Comparison of ENCODE assay signal across 8 cellular contexts in the genomic region with DNA sequence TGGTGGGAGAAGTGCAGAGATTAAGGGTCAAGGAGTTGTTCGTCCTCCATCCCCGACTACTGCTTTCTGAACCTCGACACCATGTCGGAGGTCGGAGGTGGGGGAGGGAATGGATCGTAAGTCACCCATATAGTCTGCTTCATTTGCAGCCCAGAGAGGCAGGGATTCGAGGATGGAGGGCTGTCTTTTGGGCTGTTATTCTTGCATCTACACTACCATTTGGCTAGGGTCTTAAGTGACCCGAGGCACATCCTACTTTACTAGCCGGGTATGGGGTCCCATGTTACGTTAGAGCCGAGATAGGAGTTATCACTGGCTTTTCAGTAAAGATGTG. TPM values are rescaled to one million over a fixed set of nuclear protein-coding genes. Genes with fewer than 3 reads are reported as not detected.
DNase-seq lines count a peak whose midpoint lies in the region; ATAC-seq lines count a peak whose summit lies in the region.

No MANE protein-coding gene starts in this region.

- no peaks in the 10 kb centered on the region for H3K9me3 ChIP-seq in mucosa of stomach (ENCODE audit: control insufficient read depth, low read length)

- H3K36me3 ChIP-seq in ACC112 (ENCODE audit: insufficient read depth, low read length) = peaks cover 9% of the 10 kb centered on the region; the same call in 1 of the 2 replicates
- peaks cover 4% of the 10 kb centered on the region for H3K36me3 ChIP-seq in mucosa of stomach (ENCODE audit: control insufficient read depth, insufficient read depth, low read length)

- DNase-seq in HT-29 (ENCODE audit: low spot score) (peak; percentile 29), caudate nucleus (lab: John Stamatoyannopoulos, UW) (peak in 1 of 61 donors; percentile 44), NCI-H1417 treated with DMSO at 0.1 percent for 48 hours (lab: John Stamatoyannopoulos, UW) (no peak)
- no peak for DNase-seq in central memory CD4-positive, alpha-beta T cell

- no peak for ATAC-seq in HG03175 (IDR thresholded peaks at IDR 0.05; ENCODE audit: unreplicated experiment)
- no peak for ATAC-seq in GM19463 (IDR thresholded peaks at IDR 0.05; ENCODE audit: unreplicated experiment)

- H3K4me1 ChIP-seq in ACC112 (ENCODE audit: control insufficient read depth, insufficient read depth, low read length, unreplicated experiment) (peaks cover 19% of the 10 kb centered on the region), mucosa of stomach (ENCODE audit: control insufficient read depth, insufficient read depth, low read length) (peaks cover 32% of the 10 kb centered on the region)

- peak overlapping the region; percentile 76 for H2AFZ ChIP-seq in ACC112 (ENCODE audit: low read length, unreplicated experiment)

- H3K27ac ChIP-seq in ACC112 (ENCODE audit: low read depth, low read length) = peak overlapping the region; percentile 43; the same call in 1 of the 2 replicates
- peak overlapping the region; percentile 91 for H3K27ac ChIP-seq in caudate nucleus (ENCODE audit: low read depth, low read length)

- H3K4me3 ChIP-seq in ACC112 (ENCODE audit: low read depth, low read length) (peak overlapping the region; percentile 87), mucosa of stomach (ENCODE audit: low read length) (peak overlapping the region; percentile 90)

- peak overlapping the region; percentile 87 for H3K9ac ChIP-seq in mucosa of stomach (ENCODE audit: low read length)

- H3K27me3 ChIP-seq in ACC112 (ENCODE audit: insufficient read depth, low read length) (no peaks in the 10 kb centered on the region), mucosa of stomach (ENCODE audit: control insufficient read depth, insufficient read depth, low read length) (no peaks in the 10 kb centered on the region)

- H3K79me2 ChIP-seq in ACC112 (ENCODE audit: control insufficient read depth, insufficient read depth, low read length, unreplicated experiment) = peaks cover 21% of the 10 kb centered on the region

RNA-seq across cellular contexts. Expression of gene USP21, which starts 0.6 kb away (rescaled TPM):
- 20.8 and 24.6 TPM in 2 replicates for total RNA-seq in HT-29 (2014; rRNA removed; shearing (Covaris generic))

RNA-seq across cellular contexts. Expression of gene UFC1, which starts 6.1 kb away (rescaled TPM):
- 66.4 and 81.3 TPM in 2 replicates for total RNA-seq in HT-29 (2014; rRNA removed; shearing (Covaris generic))

RNA-seq across cellular contexts. Expression of gene PPOX, which starts 6.3 kb away (rescaled TPM):
- 11.7 and 14.3 TPM in 2 replicates for total RNA-seq in HT-29 (2014; rRNA removed; shearing (Covaris generic))

RNA-seq across cellular contexts. Expression of gene B4GALT3, which starts 17.4 kb away (rescaled TPM):
- total RNA-seq in HT-29 (2014; rRNA removed; shearing (Covaris generic)) = 57.5 and 70.7 TPM in 2 replicates

RNA-seq across cellular contexts. Expression of gene DEDD, which starts 27.4 kb away (rescaled TPM):
- total RNA-seq in HT-29 (2014; rRNA removed; shearing (Covaris generic)) = 36.6 and 40.8 TPM in 2 replicates
